In genomic region chr15:43793647-43794046, GRCh38 we compare ENCODE assay signal across 10 cellular contexts. TPM values are rescaled to one million over a fixed set of nuclear protein-coding genes. Genes with fewer than 3 reads are reported as not detected.
DNase-seq lines count a peak whose midpoint lies in the region; ATAC-seq, FAIRE-seq and TF ChIP-seq lines count a peak whose summit lies in the region.
"Had no signal": no experiment of that assay in that cellular context is flagged by ENCODE, and none has a peak within 500 bp of the region (broad histone marks: within the 10 kb centered on the region; RNA-seq: fewer than 3 reads in every experiment).

No MANE protein-coding gene starts in this region.

- peaks cover 28% of the 10 kb centered on the region for H3K36me3 Mint-ChIP-seq in CD4-positive, CD25-positive, alpha-beta regulatory T cell

- peak overlapping the region; percentile 99 for H3K9ac ChIP-seq in endocrine pancreas (ENCODE audit: control insufficient read depth, insufficient read depth, low read length)

- H3K4me1 ChIP-seq in CD4-positive, CD25-positive, alpha-beta regulatory T cell (ENCODE audit: control insufficient read depth, insufficient read depth, low read length, poor library complexity, severe bottlenecking), result peaks cover 37% of the 10 kb centered on the region
- H3K4me1 ChIP-seq in OCI-LY7 (ENCODE audit: insufficient read depth, low read length, poor library complexity, severe bottlenecking) (peaks cover 87% of the 10 kb centered on the region), endocrine pancreas (ENCODE audit: control insufficient read depth, insufficient read depth, low read length) (no peaks in the 10 kb centered on the region), neutrophil (ENCODE audit: control insufficient read depth in 1 of 2, insufficient read depth in 1 of 2, low read depth in 1 of 2, low read length in 1 of 2) (peaks cover 14 to 26% of the 10 kb centered on the region in 2 experiments)

- peak overlapping the region; percentile 97 for H3K4me2 ChIP-seq in OCI-LY7 (ENCODE audit: low read length)

- CTCF ChIA-PET in OCI-LY7 (lab: Charles Lee; ENCODE audit: unreplicated experiment), result no interaction called here

- POLR2A ChIA-PET in OCI-LY7 (lab: Charles Lee), result interaction anchor here (1.1 to 6.1 kb wide), 5 partner anchors 8 to 39 kb away, joined by 3 to 47 read pairs (median 9); partner anchors contain the start of genes ELL3, MFAP1 and WDR76

- H3K27ac Mint-ChIP-seq in CD4-positive, CD25-positive, alpha-beta regulatory T cell, result peak overlapping the region; percentile 96 to 99 (median 98)

- DNase-seq in CD4-positive, CD25-positive, alpha-beta regulatory T cell, result no peak
- DNase-seq in OCI-LY7 (ENCODE audit: low spot score), result no peak
- DNase-seq in GM12891 (ENCODE audit: insufficient read length, low spot score), result no peak
- no peak for DNase-seq in mucosa of gallbladder (ENCODE audit: low spot score)
- DNase-seq in D341Med (ENCODE audit: low spot score), result no peak
- no peak for DNase-seq in NCI-H2227 treated with DMSO at 0.1 percent for 48 hours (lab: John Stamatoyannopoulos, UW)
- DNase-seq: effector CD8-positive, alpha-beta T cell; NCI-H226 had no signal

- H3K4me1 Mint-ChIP-seq in CD4-positive, CD25-positive, alpha-beta regulatory T cell, result peaks cover 0 to 67% (median 41%) of the 10 kb centered on the region in 4 donors

- no peaks in the 10 kb centered on the region for H3K27me3 ChIP-seq in CD4-positive, CD25-positive, alpha-beta regulatory T cell (ENCODE audit: control insufficient read depth, insufficient read depth, low read length)
- no peaks in the 10 kb centered on the region for H3K27me3 ChIP-seq in endocrine pancreas (ENCODE audit: control insufficient read depth, insufficient read depth, low read length)
- H3K27me3 ChIP-seq in neutrophil, result no peaks in the 10 kb centered on the region

- peaks cover 32% of the 10 kb centered on the region for H3K79me2 ChIP-seq in OCI-LY7 (ENCODE audit: insufficient read depth, low read depth, low read length)

- peak overlapping the region; percentile 96 for H3K27ac ChIP-seq in CD4-positive, CD25-positive, alpha-beta regulatory T cell (ENCODE audit: insufficient read depth, low read length, poor library complexity, severe bottlenecking)
- H3K27ac ChIP-seq in OCI-LY7 (ENCODE audit: low read depth, low read length, poor library complexity, severe bottlenecking) (peak overlapping the region; percentile 97), neutrophil (peak overlapping the region; percentile 91)

- TF ChIP-seq CTCF in OCI-LY7 (conservative IDR thresholded peaks at IDR 0.05; ENCODE audit: low read length), result no peak
- no peak for TF ChIP-seq CTCF in neutrophil (IDR thresholded peaks at IDR 0.05)

- H4K20me1 ChIP-seq in OCI-LY7 (ENCODE audit: insufficient read depth, low read length), result peaks cover 17% of the 10 kb centered on the region

- peak overlapping the region; percentile 86 for H3K4me3 ChIP-seq in CD4-positive, CD25-positive, alpha-beta regulatory T cell (ENCODE audit: low read depth, low read length)
- H3K4me3 ChIP-seq in OCI-LY7 (ENCODE audit: low read depth, low read length, poor library complexity, severe bottlenecking) (peak overlapping the region; percentile 97), endocrine pancreas (ENCODE audit: control insufficient read depth, insufficient read depth, low read length) (peak overlapping the region; percentile 71), neutrophil (ENCODE audit: low read depth in 1 of 2, low read length in 1 of 2) (peak overlapping the region; percentile 91 to 94)

- H3K9me2 ChIP-seq in OCI-LY7 (ENCODE audit: insufficient read depth, low read length), result no peaks in the 10 kb centered on the region

- no peak for TF ChIP-seq POLR2A in GM12891 (IDR thresholded peaks at IDR 0.05; ENCODE audit: low read depth, low read length)

- H3K4me3 Mint-ChIP-seq in CD4-positive, CD25-positive, alpha-beta regulatory T cell, result peak overlapping the region; percentile 96 to 100 (median 97)

- no peak overlapping the region for H2AFZ ChIP-seq in OCI-LY7 (ENCODE audit: low read length)

- peaks cover 0 to 1% (median 0%) of the 10 kb centered on the region in 7 donors for H3K9me3 Mint-ChIP-seq in CD4-positive, CD25-positive, alpha-beta regulatory T cell

- FAIRE-seq in GM12891 (lab: Jason Lieb, UNC), result no peak

- no peak for ATAC-seq in CD4-positive, CD25-positive, alpha-beta regulatory T cell (ENCODE audit: low read depth in 2 of 2)

- no peaks in the 10 kb centered on the region for H3K27me3 Mint-ChIP-seq in CD4-positive, CD25-positive, alpha-beta regulatory T cell

- peaks cover 42% of the 10 kb centered on the region for H3K36me3 ChIP-seq in CD4-positive, CD25-positive, alpha-beta regulatory T cell (ENCODE audit: control insufficient read depth, insufficient read depth, low read length)
- H3K36me3 ChIP-seq in OCI-LY7 (ENCODE audit: insufficient read depth, low read length) (peaks cover 54% of the 10 kb centered on the region), endocrine pancreas (ENCODE audit: control insufficient read depth, insufficient read depth, low read length) (no peaks in the 10 kb centered on the region), neutrophil (peaks cover 40% of the 10 kb centered on the region)

- H3K9me3 ChIP-seq in CD4-positive, CD25-positive, alpha-beta regulatory T cell (ENCODE audit: control insufficient read depth in 2 of 2, low read length in 2 of 2), result no peaks in the 10 kb centered on the region
- no peaks in the 10 kb centered on the region for H3K9me3 ChIP-seq in OCI-LY7 (ENCODE audit: low read length)
- H3K9me3 ChIP-seq in endocrine pancreas (ENCODE audit: control insufficient read depth, low read length), result no peaks in the 10 kb centered on the region
- H3K9me3 ChIP-seq in neutrophil, result no peaks in the 10 kb centered on the region

- intact Hi-C loops in OCI-LY7 (cut with micrococcal nuclease; ENCODE audit: unreplicated experiment), result no loop called here

- no TSS peak for BruUV-seq in OCI-LY7 (replicated peaks; lab: Mats Ljungman, UMichigan)

TF ChIP-seq in GM12891, 5 proteins besides CTCF, POLR2A, EP300 and RAD21:
- no peak for TF ChIP-seq POU2F2 (IDR thresholded peaks at IDR 0.05; ENCODE audit: low read depth, low read length)
- no peak for TF ChIP-seq TAF1 (IDR thresholded peaks at IDR 0.05; ENCODE audit: low read depth, low read length)
- no peak for TF ChIP-seq PAX5 (IDR thresholded peaks at IDR 0.05; ENCODE audit: insufficient read depth, low read length, severe bottlenecking)
- no peak for TF ChIP-seq POLR2AphosphoS5 (IDR thresholded peaks at IDR 0.05; ENCODE audit: low read depth, low read length)

RNA-seq across cellular contexts. Expression of gene SERF2, which starts 1.5 kb away (rescaled TPM):
- 400 TPM for total RNA-seq in CD4-positive, CD25-positive, alpha-beta regulatory T cell
- polyA plus RNA-seq in CD4-positive, CD25-positive, alpha-beta regulatory T cell, result 1,000 to 10,000 TPM; 1,866 to 2,414 (median 2,080) TPM
- 581 and 622 TPM in 2 replicates for total RNA-seq in OCI-LY7 (2014; rRNA removed; shearing (Covaris generic))
- total RNA-seq in OCI-LY7 (2022), result 1,328 and 1,370 TPM in 2 replicates
- polyA plus RNA-seq in GM12891 (2012; ENCODE audit: low read depth, missing spikeins), result 1,476 TPM
- total RNA-seq in mucosa of gallbladder, result 965 TPM

RNA-seq across cellular contexts. Expression of gene SERINC4, which starts 6.4 kb away (rescaled TPM):
- total RNA-seq in CD4-positive, CD25-positive, alpha-beta regulatory T cell, result not detected
- polyA plus RNA-seq in CD4-positive, CD25-positive, alpha-beta regulatory T cell, result 1 to 10 TPM; 1.2 to 2.8 (median 2.3) TPM
- 0.23 and 0.60 TPM in 2 replicates for total RNA-seq in OCI-LY7 (2014; rRNA removed; shearing (Covaris generic))
- total RNA-seq in OCI-LY7 (2022) (1.1 and 1.9 TPM in 2 replicates), mucosa of gallbladder (0.23 TPM)
- not detected for polyA plus RNA-seq in GM12891 (2012; ENCODE audit: low read depth, missing spikeins)

RNA-seq across cellular contexts. Expression of gene HYPK, which starts 6.8 kb away (rescaled TPM):
- total RNA-seq in CD4-positive, CD25-positive, alpha-beta regulatory T cell, result 19.7 TPM
- polyA plus RNA-seq in CD4-positive, CD25-positive, alpha-beta regulatory T cell, result 10 to 100 TPM in 3 of 4 donors, 1 to 10 TPM in 1; 6.4 to 15.2 (median 11.8) TPM
- total RNA-seq in OCI-LY7 (2014; rRNA removed; shearing (Covaris generic)), result 16.1 and 25.0 TPM in 2 replicates
- total RNA-seq in OCI-LY7 (2022), result 48.9 and 53.6 TPM in 2 replicates
- polyA plus RNA-seq in GM12891 (2012; ENCODE audit: low read depth, missing spikeins), result 10.4 TPM
- total RNA-seq in mucosa of gallbladder, result 10.8 TPM

RNA-seq across cellular contexts. Expression of gene ELL3, which starts 16.9 kb away (rescaled TPM):
- 0.99 TPM for total RNA-seq in CD4-positive, CD25-positive, alpha-beta regulatory T cell
- polyA plus RNA-seq in CD4-positive, CD25-positive, alpha-beta regulatory T cell, result 1 to 10 TPM in 2 of 4 donors, under 1 TPM in 1, not detected in 1; 0.23 to 2.2 (median 1.8) TPM
- 296 and 306 TPM in 2 replicates for total RNA-seq in OCI-LY7 (2014; rRNA removed; shearing (Covaris generic))
- total RNA-seq in OCI-LY7 (2022), result 116 and 134 TPM in 2 replicates
- 17.9 TPM for polyA plus RNA-seq in GM12891 (2012; ENCODE audit: low read depth, missing spikeins)
- total RNA-seq in mucosa of gallbladder, result 8.5 TPM

RNA-seq across cellular contexts. Expression of gene MFAP1, which starts 30.8 kb away (rescaled TPM):
- total RNA-seq in CD4-positive, CD25-positive, alpha-beta regulatory T cell, result 17.1 TPM
- polyA plus RNA-seq in CD4-positive, CD25-positive, alpha-beta regulatory T cell, result 10 to 100 TPM; 12.7 to 24.8 (median 16.5) TPM
- total RNA-seq in OCI-LY7 (2014; rRNA removed; shearing (Covaris generic)), result 25.3 and 43.4 TPM in 2 replicates
- total RNA-seq in OCI-LY7 (2022) (57.2 and 72.1 TPM in 2 replicates), mucosa of gallbladder (25.6 TPM)
- polyA plus RNA-seq in GM12891 (2012; ENCODE audit: low read depth, missing spikeins), result 42.0 TPM
